22 cellular contexts compared by ENCODE assay signal in genomic region chr5:69531010-69531785, GRCh38. TPM values are rescaled to one million over a fixed set of nuclear protein-coding genes. Genes with fewer than 3 reads are reported as not detected.
DNase-seq lines count a peak whose midpoint lies in the region; ATAC-seq, FAIRE-seq and TF ChIP-seq lines count a peak whose summit lies in the region.
"Had no signal": no experiment of that assay in that cellular context is flagged by ENCODE, and none has a peak within 500 bp of the region (broad histone marks: within the 10 kb centered on the region; RNA-seq: fewer than 3 reads in every experiment).

No MANE protein-coding gene starts in this region.

- H3K27me3 ChIP-seq in HepG2 (ENCODE audit: control insufficient read depth in 1 of 2, insufficient read depth in 2 of 2, low read length in 2 of 2) (no peaks in the 10 kb centered on the region), right lobe of liver (no peaks in the 10 kb centered on the region), endothelial cell of umbilical vein (ENCODE audit: control insufficient read depth in 2 of 2, insufficient read depth in 2 of 2, low read length in 2 of 2) (peaks cover 0 to 5% of the 10 kb centered on the region in 2 experiments)
- H3K27me3 ChIP-seq: esophagus squamous epithelium had no signal

- no peaks in the 10 kb centered on the region for H3K79me2 ChIP-seq in HepG2 (ENCODE audit: insufficient read depth, low read length)
- H3K79me2 ChIP-seq in endothelial cell of umbilical vein (ENCODE audit: control insufficient read depth, insufficient read depth, low read length), result no peaks in the 10 kb centered on the region

- CTCF ChIA-PET in HepG2 (lab: Yijun Ruan, JAX; ENCODE audit: low intra/inter-chr PET ratio, low total read pairs) (no interaction called here), endothelial cell of umbilical vein (lab: Charles Lee) (interaction anchor here (1.5 kb wide), 1 partner anchor 77 kb away, joined by 4 read pairs; no protein-coding TSS in a partner anchor)

- H3K4me1 ChIP-seq in HepG2 (ENCODE audit: insufficient read depth, low read length) (no peaks in the 10 kb centered on the region), right lobe of liver (no peaks in the 10 kb centered on the region), endothelial cell of umbilical vein (ENCODE audit: control insufficient read depth, extremely low read depth, insufficient read depth, low read length) (no peaks in the 10 kb centered on the region)
- H3K4me1 ChIP-seq: prostate gland had no signal

- H2AFZ ChIP-seq in HepG2 (ENCODE audit: low read length) (no peak overlapping the region), endothelial cell of umbilical vein (ENCODE audit: low read depth, low read length) (peak overlapping the region; percentile 31)

- H4K20me1 ChIP-seq in HepG2 (ENCODE audit: insufficient read depth, low read length) (no peaks in the 10 kb centered on the region), endothelial cell of umbilical vein (replicated peaks; ENCODE audit: control insufficient read depth, extremely low read depth, insufficient read depth, low read length) (no peaks in the 10 kb centered on the region)

- WGBS in HepG2 (ENCODE audit: low lambda C conversion rate), result 96% methylated on average over 7 of the region's 7 CpGs
- 66% methylated on average over 7 of the region's 7 CpGs for WGBS in right lobe of liver (ENCODE audit: insufficient coverage, low coverage, low lambda C conversion rate, missing lambda C conversion rate)

- H3K9ac ChIP-seq in HepG2 (ENCODE audit: insufficient read depth, low read depth, low read length) (no peak overlapping the region), endothelial cell of umbilical vein (replicated peaks; ENCODE audit: extremely low read depth, insufficient read depth, low read length) (no peak overlapping the region)
- H3K9ac ChIP-seq: SK-N-SH had no signal

- TF ChIP-seq POLR2A in HepG2 (IDR thresholded peaks at IDR 0.05; ENCODE audit: insufficient read depth in 1 of 2, low read depth in 2 of 2, low read length in 2 of 2) (no peak), right lobe of liver (IDR thresholded peaks at IDR 0.05) (no peak), endothelial cell of umbilical vein (IDR thresholded peaks at IDR 0.05; ENCODE audit: low read depth, low read length) (no peak)

- FAIRE-seq in HepG2 (lab: Jason Lieb, UNC) (no peak), endothelial cell of umbilical vein (lab: Jason Lieb, UNC) (no peak), RCC 7860 (lab: Jason Lieb, UNC) (no peak)
- FAIRE-seq: GM12878, small intestine had no signal

- dilution Hi-C loops in endothelial cell of umbilical vein (cut with MboI; ENCODE audit: extremely low pct_ligation_motif_present, low sequenced_read_pairs), result no loop called here

- TF ChIP-seq CTCF in HepG2 (CRISPR knock-in tag; IDR thresholded peaks at IDR 0.05), result no peak
- TF ChIP-seq CTCF in right lobe of liver (IDR thresholded peaks at IDR 0.05), result no peak
- no peak for TF ChIP-seq CTCF in endothelial cell of umbilical vein (IDR thresholded peaks at IDR 0.05; ENCODE audit: extremely low read depth in 1 of 2, insufficient read depth in 1 of 2, low read depth in 1 of 2, low read length in 2 of 2)

- H3K4me2 ChIP-seq in HepG2 (ENCODE audit: low read depth, low read length), result no peak overlapping the region
- no peak overlapping the region for H3K4me2 ChIP-seq in endothelial cell of umbilical vein (ENCODE audit: insufficient read depth, low read length)
- H3K4me2 ChIP-seq: SK-N-SH had no signal

- H3K9me3 ChIP-seq in HepG2 (ENCODE audit: low read length), result no peaks in the 10 kb centered on the region
- H3K9me3 ChIP-seq in right lobe of liver, result no peaks in the 10 kb centered on the region
- H3K9me3 ChIP-seq in endothelial cell of umbilical vein (replicated peaks; ENCODE audit: control insufficient read depth, insufficient read depth, low read length), result no peaks in the 10 kb centered on the region
- H3K9me3 ChIP-seq: esophagus squamous epithelium, prostate gland, SK-N-SH had no signal

- H3K27ac ChIP-seq in HepG2 (ENCODE audit: extremely low read length, insufficient read depth, low read length) (no peak overlapping the region), right lobe of liver (no peak overlapping the region), endothelial cell of umbilical vein (ENCODE audit: insufficient read depth, low read depth, low read length) (no peak overlapping the region)
- H3K27ac ChIP-seq: esophagus squamous epithelium, prostate gland had no signal

- TSS peak; percentile 28 for BruUV-seq in HepG2 (replicated peaks; lab: Mats Ljungman, UMichigan)
- BruUV-seq in endothelial cell of umbilical vein (replicated peaks; lab: Mats Ljungman, UMichigan), result no TSS peak

- no peak for TF ChIP-seq RAD21 in HepG2 (CRISPR knock-in tag; IDR thresholded peaks at IDR 0.05)

- in situ Hi-C loops in HepG2 (cut with HindIII; ENCODE audit: extremely low pct_ligation_motif_present, low pct_unique_long_range_greater_than_20kb), result no loop called here

- no peaks in the 10 kb centered on the region for H3K9me1 ChIP-seq in endothelial cell of umbilical vein (replicated peaks; ENCODE audit: control insufficient read depth, extremely low read depth, insufficient read depth, low read length)

- H3K36me3 ChIP-seq in HepG2 (replicated peaks in 1 of 2; ENCODE audit: control insufficient read depth in 1 of 2, insufficient read depth in 2 of 2, low read length in 2 of 2) (peaks cover 0 to 12% of the 10 kb centered on the region in 2 experiments; a peak in 1 of 5 replicates), right lobe of liver (peaks cover 0 to 5% (median under 1%) of the 10 kb centered on the region in 4 donors), endothelial cell of umbilical vein (ENCODE audit: control insufficient read depth in 2 of 2, extremely low read depth in 1 of 2, insufficient read depth in 2 of 2, low read length in 2 of 2) (no peaks in the 10 kb centered on the region)
- H3K36me3 ChIP-seq: esophagus squamous epithelium, prostate gland had no signal

- POLR2A ChIA-PET in HepG2 (lab: Yijun Ruan, JAX), result no interaction called here
- POLR2A ChIA-PET in endothelial cell of umbilical vein (lab: Charles Lee), result no interaction called here

- ATAC-seq in HepG2, result no peak
- ATAC-seq in right lobe of liver, result no peak
- no peak for ATAC-seq in HG03045 (IDR thresholded peaks at IDR 0.05; ENCODE audit: unreplicated experiment)
- no peak for ATAC-seq in HG02981 (IDR thresholded peaks at IDR 0.05; ENCODE audit: unreplicated experiment)
- ATAC-seq: GM12878, PC-3 had no signal

- H3K4me3 ChIP-seq in HepG2 (replicated peaks in 1 of 3; ENCODE audit: insufficient read depth in 1 of 3, low read depth in 2 of 3, low read length in 3 of 3), result no peak overlapping the region
- no peak overlapping the region for H3K4me3 ChIP-seq in right lobe of liver
- H3K4me3 ChIP-seq in endothelial cell of umbilical vein (replicated peaks in 1 of 3; ENCODE audit: insufficient read depth in 1 of 3, low read depth in 1 of 3, low read length in 3 of 3), result no peak overlapping the region
- H3K4me3 ChIP-seq: esophagus squamous epithelium, GM12878, prostate gland had no signal

- DNase-seq in HepG2 (ENCODE audit: low spot score) (no peak), right lobe of liver (no peak), OCI-M1 (lab: John Stamatoyannopoulos, UW) (peak; percentile 71), endothelial cell of umbilical vein (ENCODE audit: low read depth, low spot score) (no peak), RCC 7860 (ENCODE audit: low spot score) (no peak)
- no peak for DNase-seq in activated CD4-positive, alpha-beta T cell treated with anti-CD3 and anti-CD28 coated beads, Interleukin-2, amount 50 U/mL, for 4 hours
- DNase-seq: activated CD4-positive, alpha-beta T cell treated with anti-CD3 and anti-CD28 coated beads for 4 hours; activated CD8-positive, alpha-beta memory T cell treated with anti-CD3 and anti-CD28 coated beads, Interleukin-2, amount 50 U/mL, for 4 hours; activated gamma-delta T cell treated with Interleukin-2 at 50 U/mL for 16 hours; aorta; esophagus squamous epithelium; naive B cell; NCI-H1048; NCI-H524; PC-3; SK-N-SH; small intestine; stimulated activated CD4-positive, alpha-beta T cell treated with anti-CD3 and anti-CD28 coated beads, Interleukin-4, amount 100 ng/mL, for 24 hours had no signal

- no peak for TF ChIP-seq EP300 in HepG2 (IDR thresholded peaks at IDR 0.05; ENCODE audit: low read depth in 2 of 2, low read length in 2 of 2)
- no peak for TF ChIP-seq EP300 in HepG2 (CRISPR knock-in tag; IDR thresholded peaks at IDR 0.05; ENCODE audit: borderline replicate concordance)

- intact Hi-C loops in HepG2 (cut with micrococcal nuclease; ENCODE audit: unreplicated experiment) (no loop called here), right lobe of liver (cut with DNase I) (no loop called here), endothelial cell of umbilical vein (cut with micrococcal nuclease) (no loop called here)

RNA-seq across cellular contexts. Expression of gene GTF2H2C, which starts 28.8 kb away (rescaled TPM):
- total RNA-seq in HepG2 (2016; rRNA removed; fragmentation: Illumina TruSeq; extraction: Trizol), result 62.9 and 72.3 TPM in 2 replicates
- 24.7 and 25.5 TPM in 2 replicates for total RNA-seq in HepG2 (2016; cell fraction: cytosol; rRNA removed; fragmentation: Illumina TruSeq; extraction: Trizol; ENCODE audit: low read depth)
- total RNA-seq in HepG2 (2016; cell fraction: insoluble cytoplasmic fraction; rRNA removed; fragmentation: Illumina TruSeq; extraction: Trizol), result 65.2 and 65.9 TPM in 2 replicates
- 38.8 and 43.4 TPM in 2 replicates for total RNA-seq in HepG2 (2016; cell fraction: membrane; rRNA removed; fragmentation: Illumina TruSeq; extraction: Trizol)
- 44.6 and 54.6 TPM in 2 replicates for total RNA-seq in HepG2 (2016; cell fraction: nucleus; rRNA removed; fragmentation: Illumina TruSeq; extraction: Trizol)
- polyA plus RNA-seq in HepG2 (2011; rRNA removed), result 24.7 and 29.7 TPM in 2 replicates
- 10.0 and 12.7 TPM in 2 replicates for polyA plus RNA-seq in HepG2 (2011; cell fraction: cytosol; rRNA removed)
- 21.2 and 25.6 TPM in 2 replicates for polyA plus RNA-seq in HepG2 (2011; cell fraction: nucleus; rRNA removed)
- polyA plus RNA-seq in HepG2 (2012), result 21.4 and 34.4 TPM in 2 replicates
- polyA plus RNA-seq in HepG2 (2016; cell fraction: cytosol; fragmentation: Illumina TruSeq; extraction: Trizol; ENCODE audit: low read depth), result 8.4 and 10.8 TPM in 2 replicates
- 69.3 and 73.5 TPM in 2 replicates for polyA plus RNA-seq in HepG2 (2016; cell fraction: insoluble cytoplasmic fraction; fragmentation: Illumina TruSeq; extraction: Trizol; ENCODE audit: low read depth)
- polyA plus RNA-seq in HepG2 (2016; cell fraction: membrane; fragmentation: Illumina TruSeq; extraction: Trizol; ENCODE audit: low read depth), result 18.3 and 18.6 TPM in 2 replicates
- polyA plus RNA-seq in HepG2 (2016; cell fraction: nucleus; fragmentation: Illumina TruSeq; extraction: Trizol; ENCODE audit: insufficient read depth, low read depth), result 67.8 and 72.1 TPM in 2 replicates
- 13.1 and 18.6 TPM in 2 replicates for polyA minus RNA-seq in HepG2 (2011; rRNA and poly(A)+ RNA removed; ENCODE audit: low replicate concordance)
- polyA minus RNA-seq in HepG2 (2011; cell fraction: cytosol; rRNA and poly(A)+ RNA removed), result 10.3 and 12.3 TPM in 2 replicates
- 57.2 and 74.0 TPM in 2 replicates for polyA minus RNA-seq in HepG2 (2011; cell fraction: nucleus; rRNA and poly(A)+ RNA removed)
- 10 to 100 TPM; 11.8 to 17.2 (median 13.4) TPM for total RNA-seq in right lobe of liver
- total RNA-seq in endothelial cell of umbilical vein, result 28.9 and 46.1 TPM in 2 replicates
- polyA plus RNA-seq in endothelial cell of umbilical vein, result 9.9 and 10.2 TPM in 2 replicates
- 17.1 and 17.2 TPM in 2 replicates for polyA plus RNA-seq in endothelial cell of umbilical vein (2011; cell fraction: cytosol; rRNA removed)
- polyA plus RNA-seq in endothelial cell of umbilical vein (2011; cell fraction: nucleus; rRNA removed), result 24.1 and 29.7 TPM in 2 replicates
- polyA plus RNA-seq in endothelial cell of umbilical vein (2012), result 13.5 and 22.2 TPM in 2 replicates
- 24.7 and 26.8 TPM in 2 replicates for polyA minus RNA-seq in endothelial cell of umbilical vein
- polyA minus RNA-seq in endothelial cell of umbilical vein (2011; cell fraction: cytosol; rRNA and poly(A)+ RNA removed), result 9.5 TPM
- 18.6 and 26.9 TPM in 2 replicates for polyA minus RNA-seq in endothelial cell of umbilical vein (2011; cell fraction: nucleus; rRNA and poly(A)+ RNA removed)

RNA-seq across cellular contexts. Expression of gene OCLN, which starts 38.6 kb away (rescaled TPM):
- total RNA-seq in HepG2 (2016; rRNA removed; fragmentation: Illumina TruSeq; extraction: Trizol), result 28.4 and 34.8 TPM in 2 replicates
- 5.7 and 5.8 TPM in 2 replicates for total RNA-seq in HepG2 (2016; cell fraction: cytosol; rRNA removed; fragmentation: Illumina TruSeq; extraction: Trizol; ENCODE audit: low read depth)
- total RNA-seq in HepG2 (2016; cell fraction: insoluble cytoplasmic fraction; rRNA removed; fragmentation: Illumina TruSeq; extraction: Trizol), result 28.2 and 35.4 TPM in 2 replicates
- total RNA-seq in HepG2 (2016; cell fraction: membrane; rRNA removed; fragmentation: Illumina TruSeq; extraction: Trizol), result 10.6 and 11.6 TPM in 2 replicates
- 43.9 and 47.4 TPM in 2 replicates for total RNA-seq in HepG2 (2016; cell fraction: nucleus; rRNA removed; fragmentation: Illumina TruSeq; extraction: Trizol)
- polyA plus RNA-seq in HepG2 (2011; rRNA removed), result 24.1 and 26.2 TPM in 2 replicates
- polyA plus RNA-seq in HepG2 (2011; cell fraction: cytosol; rRNA removed), result 15.0 and 25.5 TPM in 2 replicates
- 10.5 and 13.3 TPM in 2 replicates for polyA plus RNA-seq in HepG2 (2011; cell fraction: nucleus; rRNA removed)
- polyA plus RNA-seq in HepG2 (2012), result 22.7 and 27.5 TPM in 2 replicates
- polyA plus RNA-seq in HepG2 (2016; cell fraction: cytosol; fragmentation: Illumina TruSeq; extraction: Trizol; ENCODE audit: low read depth), result 1.5 and 1.9 TPM in 2 replicates
- polyA plus RNA-seq in HepG2 (2016; cell fraction: insoluble cytoplasmic fraction; fragmentation: Illumina TruSeq; extraction: Trizol; ENCODE audit: low read depth), result 14.0 and 16.6 TPM in 2 replicates
- polyA plus RNA-seq in HepG2 (2016; cell fraction: membrane; fragmentation: Illumina TruSeq; extraction: Trizol; ENCODE audit: low read depth), result 2.9 TPM in 2 replicates
- 32.0 and 39.4 TPM in 2 replicates for polyA plus RNA-seq in HepG2 (2016; cell fraction: nucleus; fragmentation: Illumina TruSeq; extraction: Trizol; ENCODE audit: insufficient read depth, low read depth)
- polyA minus RNA-seq in HepG2 (2011; rRNA and poly(A)+ RNA removed; ENCODE audit: low replicate concordance), result 1.1 and 68.4 TPM in 2 replicates
- polyA minus RNA-seq in HepG2 (2011; cell fraction: cytosol; rRNA and poly(A)+ RNA removed), result 54.6 and 70.8 TPM in 2 replicates
- polyA minus RNA-seq in HepG2 (2011; cell fraction: nucleus; rRNA and poly(A)+ RNA removed), result 58.3 and 68.8 TPM in 2 replicates
- 10 to 100 TPM; 28.5 to 73.9 (median 50.8) TPM for total RNA-seq in right lobe of liver
- 18.2 and 22.3 TPM in 2 replicates for total RNA-seq in endothelial cell of umbilical vein
- 9.6 and 11.2 TPM in 2 replicates for polyA plus RNA-seq in endothelial cell of umbilical vein
- polyA plus RNA-seq in endothelial cell of umbilical vein (2011; cell fraction: cytosol; rRNA removed), result 6.7 and 7.6 TPM in 2 replicates
- polyA plus RNA-seq in endothelial cell of umbilical vein (2011; cell fraction: nucleus; rRNA removed), result 14.6 and 18.6 TPM in 2 replicates
- polyA plus RNA-seq in endothelial cell of umbilical vein (2012), result 4.6 and 5.6 TPM in 2 replicates
- polyA minus RNA-seq in endothelial cell of umbilical vein, result 48.1 and 58.5 TPM in 2 replicates
- polyA minus RNA-seq in endothelial cell of umbilical vein (2011; cell fraction: cytosol; rRNA and poly(A)+ RNA removed), result 0.92 TPM
- polyA minus RNA-seq in endothelial cell of umbilical vein (2011; cell fraction: nucleus; rRNA and poly(A)+ RNA removed), result 16.9 and 22.0 TPM in 2 replicates
